Comparison of ENCODE assay signal across 8 cellular contexts in the genomic region with DNA sequence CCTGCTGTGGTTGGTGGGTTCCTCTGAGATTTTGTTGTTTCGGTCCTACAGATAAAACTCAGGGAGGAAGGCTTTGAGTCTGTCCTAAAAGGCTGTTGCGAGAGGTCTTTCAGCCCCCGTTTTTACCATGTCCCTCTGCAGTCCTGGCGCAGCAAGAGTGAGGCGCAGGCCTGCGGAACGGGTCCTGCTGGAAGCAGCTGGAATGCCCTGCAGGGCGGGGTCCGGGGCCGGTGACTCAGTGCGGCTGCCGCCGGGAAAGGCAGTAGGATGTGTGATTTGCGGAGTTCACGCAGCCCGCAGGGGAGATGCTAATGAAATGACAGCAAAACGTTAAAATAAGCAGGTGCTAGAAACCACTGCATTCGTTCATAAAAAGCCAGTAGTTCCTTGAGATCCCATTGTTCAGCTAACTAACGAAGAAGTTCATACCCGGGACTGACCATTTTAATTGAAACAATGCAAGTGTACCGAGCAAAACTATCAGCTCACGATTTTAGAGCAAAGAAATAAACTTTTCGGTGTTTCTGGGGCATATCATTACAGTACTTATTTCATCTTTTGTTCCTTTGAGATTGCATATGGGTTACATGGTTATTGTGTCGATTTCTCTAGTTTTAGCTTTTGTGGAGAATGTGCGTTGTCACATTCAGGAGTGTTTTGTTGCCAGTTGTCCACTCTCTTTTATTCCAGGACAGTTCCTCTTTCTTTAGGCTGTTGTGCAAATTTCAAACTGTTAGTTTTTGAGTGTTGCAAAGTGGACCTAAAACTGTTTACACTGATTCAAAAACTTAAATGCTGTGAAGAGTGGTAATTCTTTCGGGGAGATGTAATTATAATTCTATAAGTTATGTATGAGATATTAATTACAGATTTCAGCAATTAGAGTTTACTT. TPM values are rescaled to one million over a fixed set of nuclear protein-coding genes. Genes with fewer than 3 reads are reported as not detected.
DNase-seq lines count a peak whose midpoint lies in the region; ATAC-seq, FAIRE-seq and TF ChIP-seq lines count a peak whose summit lies in the region.

No MANE protein-coding gene starts in this region.

- peaks cover 8% of the 10 kb centered on the region in 2 donors for H3K4me1 ChIP-seq in kidney (ENCODE audit: control insufficient read depth in 1 of 2, insufficient read depth in 1 of 2, low read depth in 1 of 2, low read length in 2 of 2)

- intact Hi-C loops in kidney (cut with DNase I) = no loop called here

- H3K36me3 ChIP-seq in kidney (ENCODE audit: control insufficient read depth in 1 of 2, insufficient read depth in 2 of 2, low read length in 2 of 2) = no peaks in the 10 kb centered on the region

- H3K9ac ChIP-seq in kidney (ENCODE audit: low read length in 2 of 2) = peak overlapping the region; percentile 53 to 71

- ATAC-seq in GM18498 (IDR thresholded peaks at IDR 0.05; ENCODE audit: unreplicated experiment) (peak; percentile 33), HG02943 (IDR thresholded peaks at IDR 0.05; ENCODE audit: low read depth, unreplicated experiment) (peak; percentile 30)

- H3K9me3 ChIP-seq in kidney (ENCODE audit: control insufficient read depth in 1 of 2, low read length in 2 of 2) = no peaks in the 10 kb centered on the region

- H3K4me3 Mint-ChIP-seq in T-helper 2 cell treated with Interferon-gamma antibody and Interleukin-4, amounts not matched to agents 5 μg/mL and 100 μg/mL, for 36 hours = peak overlapping the region; percentile 92

- H3K27ac ChIP-seq in 22Rv1 (peak overlapping the region; percentile 94), kidney (ENCODE audit: low read depth in 2 of 2, low read length in 2 of 2) (peak overlapping the region in 1 of 2 donors; percentile 13)

- DNase-seq in NCI-H1694 (lab: John Stamatoyannopoulos, UW) (peak; percentile 19), kidney (peak; percentile 94)
- DNase-seq in T-helper 2 cell treated with Interferon-gamma antibody and Interleukin-4, amounts not matched to agents 5 μg/mL and 100 μg/mL, for 36 hours (ENCODE audit: low spot score) = peak; percentile 78
- peak; percentile 24 for DNase-seq in central memory CD4-positive, alpha-beta T cell
- peak; percentile 86 for DNase-seq in stimulated activated CD4-positive, alpha-beta T cell treated with anti-CD3 and anti-CD28 coated beads, Interleukin-15, amount 100 ng/mL, for 24 hours

- H3K4me3 ChIP-seq in kidney (ENCODE audit: low read length in 2 of 2) = peak overlapping the region; percentile 82 to 94

- H3K4me1 Mint-ChIP-seq in T-helper 2 cell treated with Interferon-gamma antibody and Interleukin-4, amounts not matched to agents 5 μg/mL and 100 μg/mL, for 36 hours (ENCODE audit: low read depth) = peaks cover 37% of the 10 kb centered on the region

- peaks cover 7% of the 10 kb centered on the region for H3K27me3 Mint-ChIP-seq in T-helper 2 cell treated with Interferon-gamma antibody and Interleukin-4, amounts not matched to agents 5 μg/mL and 100 μg/mL, for 36 hours (ENCODE audit: low read depth)

- 0 out of 2 replicates have a peak, but pooled peaks have one; percentile 6 for TF ChIP-seq CTCF in 22Rv1 (IDR thresholded peaks at IDR 0.05)
- no peak for TF ChIP-seq CTCF in kidney (IDR thresholded peaks at IDR 0.05; ENCODE audit: borderline replicate concordance, extremely low read depth, insufficient read depth)

- peaks cover 14% of the 10 kb centered on the region for H3K9me3 Mint-ChIP-seq in T-helper 2 cell treated with Interferon-gamma antibody and Interleukin-4, amounts not matched to agents 5 μg/mL and 100 μg/mL, for 36 hours

- peaks cover 36% of the 10 kb centered on the region for H3K36me3 Mint-ChIP-seq in T-helper 2 cell treated with Interferon-gamma antibody and Interleukin-4, amounts not matched to agents 5 μg/mL and 100 μg/mL, for 36 hours (ENCODE audit: low read depth)

- peak overlapping the region; percentile 81 for H3K27ac Mint-ChIP-seq in T-helper 2 cell treated with Interferon-gamma antibody and Interleukin-4, amounts not matched to agents 5 μg/mL and 100 μg/mL, for 36 hours

- no peak for FAIRE-seq in kidney (lab: Jason Lieb, UNC)

RNA-seq across cellular contexts. Expression of gene ANLN, which starts 0.8 kb away (rescaled TPM):
- 1.2 TPM for total RNA-seq in kidney
- polyA plus RNA-seq in kidney (ENCODE audit: insufficient read depth, low read depth, low replicate concordance) = 0.17 TPM

Comparison
In these comparisons a context has a peak if more than half of its experiments do, and no peak if none do; other contexts are left out.
1. DNase-seq: peak in every context shown above with its lines; median percentile 94 in kidney; 86 in stimulated activated CD4-positive, alpha-beta T cell treated with anti-CD3 and anti-CD28 coated beads, Interleukin-15, amount 100 ng/mL, for 24 hours; 78 in T-helper 2 cell treated with Interferon-gamma antibody and Interleukin-4, amounts not matched to agents 5 μg/mL and 100 μg/mL, for 36 hours; 24 in central memory CD4-positive, alpha-beta T cell; 19 in NCI-H1694.